In the genomic region with DNA sequence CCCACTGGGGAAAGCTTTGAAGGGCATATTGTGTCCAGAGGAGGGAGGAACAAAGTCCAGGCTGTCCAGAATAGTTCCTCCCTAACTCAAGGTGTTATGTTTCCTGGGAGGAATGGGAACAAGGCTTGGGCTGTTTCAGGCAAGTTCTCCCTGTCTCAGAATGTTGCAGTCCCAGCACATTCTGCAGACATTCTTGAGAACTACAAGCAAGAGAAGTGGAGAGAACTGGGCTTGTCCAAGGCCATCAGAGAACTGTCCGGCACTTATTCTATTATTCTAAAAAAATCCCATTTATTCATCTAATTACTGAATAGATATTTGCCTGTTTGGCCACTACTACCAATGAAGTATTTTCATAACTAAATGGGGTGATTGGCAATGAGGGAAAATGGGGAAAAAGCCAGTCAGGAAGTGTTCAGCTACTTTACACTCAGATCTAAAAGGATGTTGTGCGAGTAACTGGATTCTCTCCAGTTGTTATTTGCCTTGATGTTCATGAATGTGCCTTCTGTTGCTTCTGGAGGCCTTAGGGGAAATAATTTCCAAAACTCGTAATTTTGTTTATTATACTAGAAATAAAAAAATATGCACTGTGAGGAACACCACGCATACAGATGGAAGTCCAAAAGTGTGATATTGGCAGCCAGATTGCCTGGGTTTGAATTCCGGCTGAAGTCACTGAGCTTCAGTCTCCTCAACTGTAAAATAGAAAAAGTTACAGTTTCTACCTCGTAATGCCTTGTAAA, we compare ENCODE assay signal across 20 cellular contexts.
DNase-seq lines count a peak whose midpoint lies in the region; ATAC-seq, FAIRE-seq and TF ChIP-seq lines count a peak whose summit lies in the region.
"Had no signal": no experiment of that assay in that cellular context is flagged by ENCODE, and none has a peak within 500 bp of the region (broad histone marks: within the 10 kb centered on the region; RNA-seq: fewer than 3 reads in every experiment).

No MANE protein-coding gene starts in this region.

- no peaks in the 10 kb centered on the region for H3K4me1 Mint-ChIP-seq in astrocyte (ENCODE audit: low read depth, unreplicated experiment)
- H3K4me1 Mint-ChIP-seq in activated T-helper 2 cell treated with anti-CD3 and anti-CD28 coated beads, Interferon-gamma antibody, Interleukin-2, Interleukin-4, amounts not matched to agents 10 μg/mL and 5 μg/mL and 100 μg/mL, durations not matched to agents 14 hours and 24 hours and 36 hours (ENCODE audit: low read depth): no peaks in the 10 kb centered on the region

- no peak for DNase-seq in DND-41
- no peak for DNase-seq in astrocyte (ENCODE audit: low read depth)
- DNase-seq in left ventricle myocardium inferior: no peak
- DNase-seq in osteoblast (ENCODE audit: insufficient read length, low spot score, missing footprints): no peak
- no peak for DNase-seq in activated T-helper 2 cell treated with anti-CD3 and anti-CD28 coated beads, Interferon-gamma antibody, Interleukin-2, Interleukin-4, amounts not matched to agents 10 μg/mL and 5 μg/mL and 100 μg/mL, durations not matched to agents 14 hours and 24 hours and 36 hours (ENCODE audit: low spot score)
- DNase-seq in sigmoid colon: no peak
- DNase-seq: DMS153, EL, NCI-H1417 treated with DMSO at 0.1 percent for 48 hours, NCI-H1930, NCI-H226, NCI-H524, PC-3, SJCRH30 had no signal

- H2AFZ ChIP-seq in DND-41 (ENCODE audit: low read depth, low read length) (peak overlapping the region; percentile 56; the same call in 1 of the 2 replicates), astrocyte (ENCODE audit: low read depth, low read length) (no peak overlapping the region), osteoblast (ENCODE audit: low read length) (peak overlapping the region; percentile 33)

- H3K36me3 Mint-ChIP-seq in astrocyte (ENCODE audit: low read depth, unreplicated experiment): no peaks in the 10 kb centered on the region
- H3K36me3 Mint-ChIP-seq in activated T-helper 2 cell treated with anti-CD3 and anti-CD28 coated beads, Interferon-gamma antibody, Interleukin-2, Interleukin-4, amounts not matched to agents 10 μg/mL and 5 μg/mL and 100 μg/mL, durations not matched to agents 14 hours and 24 hours and 36 hours (ENCODE audit: low read depth): no peaks in the 10 kb centered on the region

- 70 to 74% methylated on average over 6 of the region's 6 CpGs for WGBS in sigmoid colon, 2 donors

- H4K20me1 ChIP-seq in DND-41 (ENCODE audit: insufficient read depth, low read length): no peaks in the 10 kb centered on the region
- H4K20me1 ChIP-seq in astrocyte (ENCODE audit: insufficient read depth, low read length): no peaks in the 10 kb centered on the region
- no peaks in the 10 kb centered on the region for H4K20me1 ChIP-seq in osteoblast (ENCODE audit: insufficient read depth, low read length)

- no peak overlapping the region for H3K4me3 Mint-ChIP-seq in astrocyte (ENCODE audit: unreplicated experiment)
- H3K4me3 Mint-ChIP-seq in activated T-helper 2 cell treated with anti-CD3 and anti-CD28 coated beads, Interferon-gamma antibody, Interleukin-2, Interleukin-4, amounts not matched to agents 10 μg/mL and 5 μg/mL and 100 μg/mL, durations not matched to agents 14 hours and 24 hours and 36 hours (ENCODE audit: low read depth): no peak overlapping the region

- TF ChIP-seq EP300 in sigmoid colon (IDR thresholded peaks at IDR 0.05): no peak

- no peak for TF ChIP-seq POLR2A in sigmoid colon (IDR thresholded peaks at IDR 0.05)

- H3K27me3 Mint-ChIP-seq in astrocyte (ENCODE audit: low read depth, unreplicated experiment): no peaks in the 10 kb centered on the region
- H3K27me3 Mint-ChIP-seq in activated T-helper 2 cell treated with anti-CD3 and anti-CD28 coated beads, Interferon-gamma antibody, Interleukin-2, Interleukin-4, amounts not matched to agents 10 μg/mL and 5 μg/mL and 100 μg/mL, durations not matched to agents 14 hours and 24 hours and 36 hours (ENCODE audit: low read depth): no peaks in the 10 kb centered on the region

- peak; percentile 9 for FAIRE-seq in astrocyte (lab: Jason Lieb, UNC)
- FAIRE-seq: GM12878, HepG2 had no signal

- H3K9me3 ChIP-seq in DND-41 (ENCODE audit: insufficient read depth, low read length, severe bottlenecking) (peaks cover 7% of the 10 kb centered on the region), astrocyte (ENCODE audit: insufficient read depth, low read depth, low read length) (peaks cover 3% of the 10 kb centered on the region), left ventricle myocardium inferior (replicated peaks) (peaks cover 19% of the 10 kb centered on the region), osteoblast (ENCODE audit: low read depth, low read length) (no peaks in the 10 kb centered on the region), sigmoid colon (peaks cover 0 to 10% (median 2%) of the 10 kb centered on the region in 4 donors)
- H3K9me3 ChIP-seq: SJCRH30 had no signal

- H3K27ac Mint-ChIP-seq in astrocyte (ENCODE audit: unreplicated experiment): no peak overlapping the region
- no peak overlapping the region for H3K27ac Mint-ChIP-seq in activated T-helper 2 cell treated with anti-CD3 and anti-CD28 coated beads, Interferon-gamma antibody, Interleukin-2, Interleukin-4, amounts not matched to agents 10 μg/mL and 5 μg/mL and 100 μg/mL, durations not matched to agents 14 hours and 24 hours and 36 hours

- intact Hi-C loops in left ventricle myocardium inferior (cut with micrococcal nuclease): no loop called here
- intact Hi-C loops in activated T-helper 2 cell treated with anti-CD3 and anti-CD28 coated beads, Interferon-gamma antibody, Interleukin-2, Interleukin-4, amounts not matched to agents 10 μg/mL and 5 μg/mL and 100 μg/mL, durations not matched to agents 14 hours and 24 hours and 36 hours (cut with micrococcal nuclease): no loop called here
- intact Hi-C loops in sigmoid colon (cut with DNase I): no loop called here

- no peaks in the 10 kb centered on the region for H3K4me1 ChIP-seq in DND-41 (ENCODE audit: insufficient read depth, low read length)
- no peaks in the 10 kb centered on the region for H3K4me1 ChIP-seq in astrocyte (ENCODE audit: insufficient read depth, low read length)
- peaks cover 27% of the 10 kb centered on the region for H3K4me1 ChIP-seq in left ventricle myocardium inferior
- no peaks in the 10 kb centered on the region for H3K4me1 ChIP-seq in osteoblast (ENCODE audit: insufficient read depth, low read length)
- H3K4me1 ChIP-seq in sigmoid colon: peaks cover 0 to 13% (median 5%) of the 10 kb centered on the region in 4 donors
- H3K4me1 ChIP-seq: SJCRH30 had no signal

- H3K4me2 ChIP-seq in DND-41 (ENCODE audit: insufficient read depth, low read length): no peak overlapping the region
- H3K4me2 ChIP-seq in astrocyte (ENCODE audit: low read length): no peak overlapping the region
- H3K4me2 ChIP-seq in osteoblast (ENCODE audit: insufficient read depth, low read length): no peak overlapping the region
- H3K4me2 ChIP-seq: KMS-11 had no signal

- H3K4me3 ChIP-seq in DND-41 (ENCODE audit: low read depth in 1 of 2, low read length in 2 of 2) (no peak overlapping the region), astrocyte (ENCODE audit: insufficient read depth, low read depth, low read length) (no peak overlapping the region), left ventricle myocardium inferior (no peak overlapping the region), osteoblast (ENCODE audit: insufficient read depth, low read length) (no peak overlapping the region), sigmoid colon (no peak overlapping the region)
- H3K4me3 ChIP-seq: GM12878, SJCRH30 had no signal

- H3K27ac ChIP-seq in DND-41 (ENCODE audit: low read length): no peak overlapping the region
- no peak overlapping the region for H3K27ac ChIP-seq in astrocyte (ENCODE audit: low read depth, low read length)
- peak overlapping the region; percentile 28 for H3K27ac ChIP-seq in left ventricle myocardium inferior (replicated peaks)
- H3K27ac ChIP-seq in osteoblast (ENCODE audit: low read depth, low read length): no peak overlapping the region
- no peak overlapping the region for H3K27ac ChIP-seq in sigmoid colon
- H3K27ac ChIP-seq: C4-2B, KMS-11, RWPE1, SJCRH30 had no signal

- ATAC-seq in DND-41 (ENCODE audit: insufficient read depth, low read depth) (no peak), HG02938 (IDR thresholded peaks at IDR 0.05; ENCODE audit: unreplicated experiment) (no peak)
- ATAC-seq: GM12878, HepG2, PC-3 had no signal

- TF ChIP-seq CTCF in DND-41 (IDR thresholded peaks at IDR 0.05; ENCODE audit: borderline replicate concordance, extremely low read depth, low read length, poor library complexity, severe bottlenecking) (no peak), astrocyte (IDR thresholded peaks at IDR 0.05; ENCODE audit: insufficient read depth, low read depth, low read length) (no peak), left ventricle myocardium inferior (IDR thresholded peaks at IDR 0.05; ENCODE audit: borderline replicate concordance) (no peak), osteoblast (IDR thresholded peaks at IDR 0.05; ENCODE audit: extremely low read depth, low read depth, low read length) (no peak), sigmoid colon (IDR thresholded peaks at IDR 0.05) (no peak)

- H3K36me3 ChIP-seq in DND-41 (ENCODE audit: insufficient read depth, low read length) (no peaks in the 10 kb centered on the region), astrocyte (ENCODE audit: insufficient read depth, low read length) (no peaks in the 10 kb centered on the region), left ventricle myocardium inferior (no peaks in the 10 kb centered on the region), osteoblast (ENCODE audit: insufficient read depth, low read length) (no peaks in the 10 kb centered on the region), sigmoid colon (no peaks in the 10 kb centered on the region)
- H3K36me3 ChIP-seq: SJCRH30 had no signal

- H3K9me3 Mint-ChIP-seq in astrocyte (ENCODE audit: unreplicated experiment): no peaks in the 10 kb centered on the region
- peaks cover 4% of the 10 kb centered on the region for H3K9me3 Mint-ChIP-seq in activated T-helper 2 cell treated with anti-CD3 and anti-CD28 coated beads, Interferon-gamma antibody, Interleukin-2, Interleukin-4, amounts not matched to agents 10 μg/mL and 5 μg/mL and 100 μg/mL, durations not matched to agents 14 hours and 24 hours and 36 hours

- no peak overlapping the region for H3K9ac ChIP-seq in DND-41 (ENCODE audit: low read depth, low read length)
- H3K9ac ChIP-seq in astrocyte (ENCODE audit: low read length): no peak overlapping the region
- H3K9ac ChIP-seq: KMS-11 had no signal

- no peaks in the 10 kb centered on the region for H3K27me3 ChIP-seq in DND-41 (ENCODE audit: insufficient read depth, low read length, poor library complexity)
- no peaks in the 10 kb centered on the region for H3K27me3 ChIP-seq in astrocyte (ENCODE audit: insufficient read depth, low read length)
- no peaks in the 10 kb centered on the region for H3K27me3 ChIP-seq in left ventricle myocardium inferior (ENCODE audit: low read depth)
- H3K27me3 ChIP-seq in osteoblast (ENCODE audit: insufficient read depth, low read length): no peaks in the 10 kb centered on the region
- no peaks in the 10 kb centered on the region for H3K27me3 ChIP-seq in sigmoid colon
- H3K27me3 ChIP-seq: SJCRH30 had no signal

- H3K79me2 ChIP-seq in DND-41 (ENCODE audit: insufficient read depth, low read length): no peaks in the 10 kb centered on the region
- H3K79me2 ChIP-seq in astrocyte (ENCODE audit: insufficient read depth, low read length): no peaks in the 10 kb centered on the region
- no peaks in the 10 kb centered on the region for H3K79me2 ChIP-seq in osteoblast (ENCODE audit: insufficient read depth, low read length)
